8 cellular contexts compared by ENCODE assay signal in genomic region chr12:121628536-121628935, GRCh38. TPM values are rescaled to one million over a fixed set of nuclear protein-coding genes. Genes with fewer than 3 reads are reported as not detected.
DNase-seq lines count a peak whose midpoint lies in the region; ATAC-seq, FAIRE-seq and TF ChIP-seq lines count a peak whose summit lies in the region.

No MANE protein-coding gene starts in this region.

- intact Hi-C loops in psoas muscle (cut with DNase I): loop anchor here (5.0 kb wide), 4 partner anchors 44 to 76 kb away; no protein-coding TSS in a partner anchor

- no peak overlapping the region for H2AK5ac ChIP-seq in H1 (ENCODE audit: low read depth, low read length)

- H4K20me1 ChIP-seq in OCI-LY3 (ENCODE audit: insufficient read depth, low read length): peaks cover 38% of the 10 kb centered on the region
- peaks cover 13 to 16% of the 10 kb centered on the region in 2 experiments for H4K20me1 ChIP-seq in H1 (replicated peaks in 1 of 2; ENCODE audit: control insufficient read depth in 1 of 2, insufficient read depth in 2 of 2, low read length in 2 of 2)

- H3K9ac ChIP-seq in OCI-LY3 (ENCODE audit: low read length): peak overlapping the region; percentile 88
- no peak overlapping the region for H3K9ac ChIP-seq in H1 (replicated peaks in 1 of 4; ENCODE audit: extremely low read depth in 1 of 4, low read depth in 3 of 4, low read length in 3 of 4)

- H3K4me2 ChIP-seq in OCI-LY3 (ENCODE audit: low read length): peak overlapping the region; percentile 99
- peak overlapping the region; percentile 85 to 91; a peak in 2 of 4 replicates for H3K4me2 ChIP-seq in H1 (ENCODE audit: insufficient read depth in 1 of 2, low read depth in 2 of 2, low read length in 2 of 2)

- no peak overlapping the region for H3K18ac ChIP-seq in H1 (ENCODE audit: extremely low read depth, low read length)

- POLR2A ChIA-PET in H1 (lab: Charles Lee; ENCODE audit: partially characterized antibody): interaction anchor here (0.9 to 15.7 kb wide), 12 partner anchors 9 to 71 kb away, joined by 3 to 374 read pairs (median 6); partner anchors contain the start of genes KDM2B and MORN3

- no peak for TF ChIP-seq EP300 in H1 (IDR thresholded peaks at IDR 0.05; ENCODE audit: borderline replicate concordance in 1 of 2, low read depth in 2 of 2, low read length in 2 of 2)

- no peak for DNase-seq in H1 (ENCODE audit: low read depth in 1 of 2, low spot score in 2 of 2)
- no peak for DNase-seq in psoas muscle
- no peak for DNase-seq in DMS 273 (lab: John Stamatoyannopoulos, UW; ENCODE audit: unreplicated experiment)
- DNase-seq in T-helper 9 cell: no peak

- H3K4ac ChIP-seq in H1 (replicated peaks; ENCODE audit: insufficient read length, low read depth, low read length): no peak overlapping the region

- no peak overlapping the region for H4K8ac ChIP-seq in H1 (ENCODE audit: extremely low read depth, insufficient read depth, low read length)

- H3K23ac ChIP-seq in H1 (ENCODE audit: insufficient read length): no peak overlapping the region

- ATAC-seq in psoas muscle (no peak), HG02970 (IDR thresholded peaks at IDR 0.05; ENCODE audit: low FRiP score, unreplicated experiment) (no peak), GM19395 (IDR thresholded peaks at IDR 0.05; ENCODE audit: unreplicated experiment) (no peak)

- no peak overlapping the region for H2BK15ac ChIP-seq in H1 (ENCODE audit: low read length)

- H3K79me1 ChIP-seq in H1 (ENCODE audit: low read depth, low read length): peaks cover 22% of the 10 kb centered on the region

- H2AFZ ChIP-seq in OCI-LY3 (ENCODE audit: low read depth, low read length) (no peak overlapping the region), H1 (ENCODE audit: low read length) (no peak overlapping the region)

- no peak for TF ChIP-seq RAD21 in H1 (IDR thresholded peaks at IDR 0.05 in 1 of 2, conservative IDR thresholded peaks at IDR 0.05 in 1 of 2; ENCODE audit: low read depth in 2 of 2, low read length in 2 of 2)

- H3K9me3 ChIP-seq in OCI-LY3 (ENCODE audit: insufficient read depth, low read length) (no peaks in the 10 kb centered on the region), H1 (ENCODE audit: insufficient read depth in 2 of 2, low read depth in 1 of 2, low read length in 1 of 2) (no peaks in the 10 kb centered on the region), psoas muscle (no peaks in the 10 kb centered on the region)

- TF ChIP-seq CTCF in OCI-LY3 (IDR thresholded peaks at IDR 0.05; ENCODE audit: low read depth, low read length) (no peak), H1 (IDR thresholded peaks at IDR 0.05; ENCODE audit: control extremely low read depth in 1 of 3, insufficient read depth in 1 of 3, low read depth in 1 of 3, low read length in 3 of 3) (no peak), psoas muscle (IDR thresholded peaks at IDR 0.05) (no peak)

- no peak overlapping the region for H2BK20ac ChIP-seq in H1 (ENCODE audit: low read length)

- no peak overlapping the region for H3K14ac ChIP-seq in H1 (ENCODE audit: insufficient read length)

- CTCF ChIA-PET in H1 (lab: Charles Lee; ENCODE audit: partially characterized antibody): interaction anchor here (0.6 to 7.1 kb wide), 13 partner anchors 8 to 234 kb away, joined by 3 to 50 read pairs (median 4); partner anchors contain the start of gene MORN3

- no peak overlapping the region for H4K91ac ChIP-seq in H1 (replicated peaks; ENCODE audit: insufficient read length, low read length)

- peaks cover 11% of the 10 kb centered on the region; the same call in 1 of the 2 replicates for H3K23me2 ChIP-seq in H1 (ENCODE audit: low read depth, low read length)

- H2BK5ac ChIP-seq in H1 (ENCODE audit: low read depth, low read length): no peak overlapping the region

- TF ChIP-seq POLR2A in H1 (IDR thresholded peaks at IDR 0.05; ENCODE audit: control extremely low read depth in 1 of 2, low read depth in 2 of 2, low read length in 2 of 2): no peak

- H4K5ac ChIP-seq in H1 (ENCODE audit: insufficient read length, low read depth, low read length): no peak overlapping the region

- H3K56ac ChIP-seq in H1 (replicated peaks; ENCODE audit: insufficient read length, low read depth, low read length): no peak overlapping the region

- H3K4me1 ChIP-seq in OCI-LY3 (ENCODE audit: low read length) (peaks cover 36% of the 10 kb centered on the region), H1 (replicated peaks in 1 of 4; ENCODE audit: control insufficient read depth in 3 of 4, insufficient read depth in 4 of 4, low read length in 3 of 4) (peaks cover 16 to 30% (median 19%) of the 10 kb centered on the region in 4 experiments), psoas muscle (peaks cover 62% of the 10 kb centered on the region)

- H3K36me3 ChIP-seq in OCI-LY3 (replicated peaks; ENCODE audit: low read depth, low read length): peaks cover 33% of the 10 kb centered on the region
- H3K36me3 ChIP-seq in H1 (ENCODE audit: control insufficient read depth in 2 of 4, insufficient read depth in 4 of 4, low read length in 3 of 4): no peaks in the 10 kb centered on the region; a peak in 1 of 8 replicates
- H3K36me3 ChIP-seq in psoas muscle (ENCODE audit: insufficient read depth in 1 of 2, low read depth in 1 of 2): no peaks in the 10 kb centered on the region

- H3K79me2 ChIP-seq in OCI-LY3 (ENCODE audit: low read length): peaks cover 71% of the 10 kb centered on the region
- H3K79me2 ChIP-seq in H1 (ENCODE audit: control insufficient read depth in 1 of 2, insufficient read depth in 2 of 2, low read length in 2 of 2): peaks cover 6 to 63% of the 10 kb centered on the region in 2 experiments

- H2BK120ac ChIP-seq in H1 (replicated peaks; ENCODE audit: low read depth, low read length): no peak overlapping the region

- H3K4me3 ChIP-seq in GM08714 (ENCODE audit: low read length) (peak overlapping the region; percentile 78; the same call in 1 of the 2 replicates), OCI-LY3 (ENCODE audit: low read length) (peak overlapping the region; percentile 96), H1 (ENCODE audit: extremely low read depth in 1 of 4, insufficient read depth in 2 of 4, low read depth in 3 of 4, low read length in 4 of 4) (peak overlapping the region in 1 of 4 experiments; percentile 93; a peak in 2 of 8 replicates), psoas muscle (peak overlapping the region; percentile 87)

- no peak overlapping the region for H2BK12ac ChIP-seq in H1 (ENCODE audit: low read depth, low read length)

- H3K27ac ChIP-seq in OCI-LY3 (ENCODE audit: low read length) (peak overlapping the region; percentile 78), H1 (ENCODE audit: low read depth, low read length) (no peak overlapping the region), psoas muscle (peak overlapping the region; percentile 96)

- H3K27me3 ChIP-seq in OCI-LY3 (ENCODE audit: low read depth, low read length) (no peaks in the 10 kb centered on the region), H1 (replicated peaks in 1 of 4; ENCODE audit: control insufficient read depth in 3 of 4, extremely low read depth in 1 of 4, insufficient read depth in 3 of 4, low read length in 3 of 4) (no peaks in the 10 kb centered on the region), psoas muscle (ENCODE audit: insufficient read depth in 3 of 3, low read length in 2 of 3) (no peaks in the 10 kb centered on the region)

- no peak for FAIRE-seq in H1 (lab: Jason Lieb, UNC)

- 90% methylated on average over 5 of the region's 5 CpGs; no CpG with 5 or more reads in 1 of the 2 experiments for WGBS in H1 (ENCODE audit: extremely low coverage in 1 of 2, insufficient coverage in 1 of 2, insufficient read length in 1 of 2, insufficient replicate concordance in 2 of 2, low coverage in 1 of 2, low lambda C conversion rate in 2 of 2, missing lambda C conversion rate in 1 of 2), 2 experiments
- 80 to 91% (median 81%) methylated on average over 5 of the region's 5 CpGs for WGBS in psoas muscle, 3 donors

TF ChIP-seq in H1, 55 proteins besides CTCF, POLR2A, EP300 and RAD21 (continues in another document):
- no peak for TF ChIP-seq JUND (IDR thresholded peaks at IDR 0.05; ENCODE audit: low read length)

RNA-seq across cellular contexts. Expression of gene ORAI1, which starts 2.2 kb away (rescaled TPM):
- 28.4 and 29.9 TPM in 2 replicates for total RNA-seq in H1 (2021; fragmentation: NEBNext Ultra II Directional; extraction: Animal tissue kit (Norgen Biotek cat#: 25700))
- polyA plus RNA-seq in H1 (2011; rRNA removed) (71.5 and 101 TPM in 2 replicates), psoas muscle (10 to 100 TPM; 23.2 to 75.5 (median 26.0) TPM)
- polyA plus RNA-seq in H1 (2011; cell fraction: cytosol; rRNA removed): 41.8 TPM
- polyA plus RNA-seq in H1 (2011; cell fraction: nucleus; rRNA removed): 39.3 TPM
- 16.2 to 31.6 TPM (median 27.3 TPM) in 4 replicates for polyA plus RNA-seq in H1 (2012, experiment 1 of 2)
- polyA plus RNA-seq in H1 (2012, experiment 2 of 2): 24.8 TPM
- polyA plus RNA-seq in H1 (2013, experiment 1 of 2): 27.2 TPM
- 31.4 TPM for polyA plus RNA-seq in H1 (2013, experiment 2 of 2)
- polyA minus RNA-seq in H1 (2011; rRNA and poly(A)+ RNA removed): 21.6 and 29.6 TPM in 2 replicates
- 46.5 TPM for polyA minus RNA-seq in H1 (2011; cell fraction: cytosol; rRNA and poly(A)+ RNA removed)
- polyA minus RNA-seq in H1 (2011; cell fraction: nucleus; rRNA and poly(A)+ RNA removed): 26.7 TPM
- 10 to 100 TPM; 17.9 to 34.2 (median 30.2) TPM for total RNA-seq in psoas muscle

RNA-seq across cellular contexts. Expression of gene MORN3, which starts 40.9 kb away (rescaled TPM):
- 0.34 and 0.93 TPM in 2 replicates for total RNA-seq in H1 (2021; fragmentation: NEBNext Ultra II Directional; extraction: Animal tissue kit (Norgen Biotek cat#: 25700))
- 0.22 and 0.39 TPM in 2 replicates for polyA plus RNA-seq in H1 (2011; rRNA removed)
- 0.87 TPM for polyA plus RNA-seq in H1 (2011; cell fraction: cytosol; rRNA removed)
- polyA plus RNA-seq in H1 (2011; cell fraction: nucleus; rRNA removed): 0.20 TPM
- 0.51 to 0.70 TPM (median 0.66 TPM) in 4 replicates for polyA plus RNA-seq in H1 (2012, experiment 1 of 2)
- 0.18 TPM for polyA plus RNA-seq in H1 (2012, experiment 2 of 2)
- 0.47 TPM for polyA plus RNA-seq in H1 (2013, experiment 1 of 2)
- polyA plus RNA-seq in H1 (2013, experiment 2 of 2): 0.61 TPM
- polyA minus RNA-seq in H1 (2011; rRNA and poly(A)+ RNA removed): 0.10 and 0.44 TPM in 2 replicates
- polyA minus RNA-seq in H1 (2011; cell fraction: cytosol; rRNA and poly(A)+ RNA removed): not detected
- polyA minus RNA-seq in H1 (2011; cell fraction: nucleus; rRNA and poly(A)+ RNA removed): not detected
- total RNA-seq in psoas muscle: not detected
- polyA plus RNA-seq in psoas muscle: under 1 TPM in 2 of 3 donors, not detected in 1; under 0.01 to 0.12 TPM

RNA-seq across cellular contexts. Expression of gene KDM2B, which starts 47.7 kb away (rescaled TPM):
- 156 and 162 TPM in 2 replicates for total RNA-seq in H1 (2021; fragmentation: NEBNext Ultra II Directional; extraction: Animal tissue kit (Norgen Biotek cat#: 25700))
- polyA plus RNA-seq in H1 (2011; rRNA removed) (111 and 167 TPM in 2 replicates), psoas muscle (1 to 10 TPM; 6.3 to 9.9 (median 6.7) TPM)
- polyA plus RNA-seq in H1 (2011; cell fraction: cytosol; rRNA removed): 83.9 TPM
- polyA plus RNA-seq in H1 (2011; cell fraction: nucleus; rRNA removed): 273 TPM
- 96.2 to 111 TPM (median 103 TPM) in 4 replicates for polyA plus RNA-seq in H1 (2012, experiment 1 of 2)
- 36.6 TPM for polyA plus RNA-seq in H1 (2012, experiment 2 of 2)
- 77.1 TPM for polyA plus RNA-seq in H1 (2013, experiment 1 of 2)
- 72.5 TPM for polyA plus RNA-seq in H1 (2013, experiment 2 of 2)
- polyA minus RNA-seq in H1 (2011; rRNA and poly(A)+ RNA removed): 262 and 318 TPM in 2 replicates
- polyA minus RNA-seq in H1 (2011; cell fraction: cytosol; rRNA and poly(A)+ RNA removed): 128 TPM
- polyA minus RNA-seq in H1 (2011; cell fraction: nucleus; rRNA and poly(A)+ RNA removed): 128 TPM
- 10 to 100 TPM in 3 of 4 donors, 1 to 10 TPM in 1; 7.5 to 11.5 (median 10.5) TPM for total RNA-seq in psoas muscle

Comparison
In these comparisons a context has a peak if more than half of its experiments do, and no peak if none do; other contexts are left out.
1. RNA of gene KDM2B, which starts 47.7 kb away (total RNA-seq): 156 to 162 TPM in H1; 7.5 to 11.5 TPM in psoas muscle; every median in the first group is over 10 times any median in the second.